24 cellular contexts compared by ENCODE assay signal in the genomic region with DNA sequence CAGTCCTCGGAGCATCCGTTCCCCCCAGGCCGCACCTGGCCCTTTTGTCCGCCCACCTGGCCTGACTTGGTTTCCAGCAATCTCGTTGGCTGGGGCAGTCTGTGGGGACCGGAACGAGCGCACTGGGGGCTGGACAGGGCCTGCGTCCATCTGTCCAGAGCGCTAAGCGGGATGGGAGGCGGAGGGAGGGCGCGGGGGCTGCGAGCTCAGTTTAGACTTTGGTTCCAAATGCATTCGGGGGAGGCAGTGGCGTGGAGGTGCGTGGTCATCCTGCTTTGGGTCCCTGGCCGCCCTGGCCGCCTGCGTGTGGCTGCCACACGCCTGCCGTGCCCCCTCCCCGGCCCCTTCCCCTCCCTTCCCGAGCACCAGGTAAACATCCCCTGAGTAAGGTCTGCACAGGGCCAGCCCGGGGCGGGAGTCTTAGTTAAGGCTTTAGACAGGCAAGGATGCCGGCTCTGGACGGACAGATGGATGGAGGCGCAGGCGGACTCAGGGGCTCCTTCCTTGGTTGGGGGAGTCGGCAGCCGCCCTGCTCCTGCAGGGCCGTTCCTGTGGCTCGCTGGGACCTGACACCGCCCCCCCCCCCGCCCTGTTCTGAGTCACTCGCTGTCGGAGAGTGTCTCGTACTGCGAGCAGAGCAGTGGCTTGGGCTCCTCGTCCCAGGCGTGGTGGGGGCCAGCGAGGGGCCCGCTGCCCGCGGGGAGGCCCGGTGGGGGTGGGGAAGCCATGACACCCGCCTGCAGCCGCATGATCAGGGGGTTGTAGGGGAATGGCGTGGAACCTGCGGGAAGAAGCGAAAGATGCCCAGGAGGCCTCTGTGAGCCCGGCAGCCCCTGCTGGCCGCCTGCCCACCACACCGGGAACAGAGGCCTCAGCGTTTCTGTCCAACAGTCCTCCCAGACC. TPM values are rescaled to one million over a fixed set of nuclear protein-coding genes. Genes with fewer than 3 reads are reported as not detected.
"Had no signal": no experiment of that assay in that cellular context is flagged by ENCODE, and none has a peak within 500 bp of the region (broad histone marks: within the 10 kb centered on the region; RNA-seq: fewer than 3 reads in every experiment).

No MANE protein-coding gene starts in this region.

- H3K27ac ChIP-seq: epithelial cell of prostate, lower lobe of right lung, suprapubic skin, transverse colon, uterus had no signal

- DNase-seq: activated B cell treated with CpG ODN at 0.5 μM for 24 hours; activated CD4-positive, alpha-beta T cell treated with anti-CD3 and anti-CD28 coated beads for 36 hours; activated CD4-positive, alpha-beta T cell treated with anti-CD3 and anti-CD28 coated beads, Interleukin-2, amount 50 U/mL, for 48 hours; activated naive CD4-positive, alpha-beta T cell treated with anti-CD3 and anti-CD28 coated beads for 36 hours; activated T-cell treated with anti-CD3 and anti-CD28 coated beads, Interleukin-2, amount 50 U/mL, for 48 hours; aorta; kidney; lower lobe of right lung; mesendoderm; nephron progenitor cell; posterior cingulate gyrus; small intestine; stimulated activated CD4-positive, alpha-beta T cell treated with anti-CD3 and anti-CD28 coated beads, Interleukin-2, amount 100 ng/mL, for 24 hours; stomach; transverse colon; uterus had no signal

- H3K27ac Mint-ChIP-seq: activated B cell treated with CpG ODN at 0.5 μM for 24 hours; activated CD4-positive, alpha-beta T cell treated with anti-CD3 and anti-CD28 coated beads for 36 hours; activated naive CD4-positive, alpha-beta T cell treated with anti-CD3 and anti-CD28 coated beads for 36 hours; nephron progenitor cell; T-helper 1 cell treated with Interleukin-12 subunit alpha and Interleukin-12 subunit beta and Interleukin-4 antibody, amounts not matched to agents 30 μg/mL and 1 μg/mL, for 36 hours had no signal

- H3K27me3 ChIP-seq: stomach, suprapubic skin, transverse colon, uterus had no signal

- H3K9me3 Mint-ChIP-seq: central memory CD8-positive, alpha-beta T cell; stimulated activated effector memory CD8-positive, alpha-beta T cell treated with anti-CD3 and anti-CD28 coated beads, Interleukin-12 subunit alpha, Interleukin-12 subunit beta, amount 100 ng/mL, for 72 hours had no signal

- H3K36me3 ChIP-seq: uterus had no signal

- H3K27me3 Mint-ChIP-seq: activated B cell treated with CpG ODN at 0.5 μM for 24 hours; activated CD4-positive, alpha-beta T cell treated with anti-CD3 and anti-CD28 coated beads for 36 hours; central memory CD8-positive, alpha-beta T cell had no signal

- H3K4me1 ChIP-seq: lower lobe of right lung, suprapubic skin, uterus had no signal

- H3K4me1 Mint-ChIP-seq: activated B cell treated with CpG ODN at 0.5 μM for 24 hours; activated CD4-positive, alpha-beta T cell treated with anti-CD3 and anti-CD28 coated beads for 36 hours; central memory CD8-positive, alpha-beta T cell had no signal

- H3K9me3 ChIP-seq: transverse colon had no signal

- H3K4me3 ChIP-seq: lower lobe of right lung, mucosa of descending colon, stomach, suprapubic skin, transverse colon, uterus had no signal

- H3K4me3 Mint-ChIP-seq: activated B cell treated with CpG ODN at 0.5 μM for 24 hours; activated CD4-positive, alpha-beta T cell treated with anti-CD3 and anti-CD28 coated beads for 36 hours; activated naive CD4-positive, alpha-beta T cell treated with anti-CD3 and anti-CD28 coated beads for 36 hours; central memory CD8-positive, alpha-beta T cell; nephron progenitor cell; stimulated activated effector memory CD8-positive, alpha-beta T cell treated with anti-CD3 and anti-CD28 coated beads, Interleukin-12 subunit alpha, Interleukin-12 subunit beta, amount 100 ng/mL, for 72 hours; T-helper 1 cell treated with Interleukin-12 subunit alpha and Interleukin-12 subunit beta and Interleukin-4 antibody, amounts not matched to agents 30 μg/mL and 1 μg/mL, for 36 hours had no signal

- ATAC-seq: activated CD4-positive, alpha-beta T cell treated with anti-CD3 and anti-CD28 coated beads for 36 hours; lower lobe of right lung; mucosa of descending colon; sciatic nerve; stimulated activated effector memory CD8-positive, alpha-beta T cell treated with anti-CD3 and anti-CD28 coated beads, Interleukin-12 subunit alpha, Interleukin-12 subunit beta, amount 100 ng/mL, for 72 hours had no signal

RNA-seq across cellular contexts. Expression of a gene that starts 30.2 kb away (rescaled TPM):
- total RNA-seq: activated B cell treated with CpG ODN at 0.5 μM for 24 hours; activated CD4-positive, alpha-beta T cell treated with anti-CD3 and anti-CD28 coated beads for 36 hours; activated CD8-positive, alpha-beta memory T cell treated with anti-CD3 and anti-CD28 coated beads for 36 hours; activated naive CD4-positive, alpha-beta T cell treated with anti-CD3 and anti-CD28 coated beads for 36 hours had no signal
